In genomic region chr12:56020437-56021189, GRCh38 we compare ENCODE assay signal across 8 cellular contexts. TPM values are rescaled to one million over a fixed set of nuclear protein-coding genes. Genes with fewer than 3 reads are reported as not detected.
DNase-seq lines count a peak whose midpoint lies in the region; TF ChIP-seq lines count a peak whose summit lies in the region.

IKZF4 (plus strand) TSS chr12:56021043; CDS start chr12:56021494, 451 bp downstream.

- TF ChIP-seq CTCF in BJ (IDR thresholded peaks at IDR 0.05; ENCODE audit: insufficient read depth, low read depth, low read length), result no peak

- POLR2A ChIA-PET in BJ (lab: Charles Lee), result no interaction called here

- peak within 1 kb of the TSS; percentile 52 for H3K27ac ChIP-seq in substantia nigra (ENCODE audit: low read depth, low read length, poor library complexity, severe bottlenecking)

- CTCF ChIA-PET in BJ (lab: Yijun Ruan, JAX), result interaction anchor here (1.4 to 3.2 kb wide), 5 partner anchors 9 to 281 kb away, joined by 3 to 19 read pairs (median 5); partner anchors contain the start of gene SUOX

- H3K27me3 ChIP-seq in BJ (ENCODE audit: control insufficient read depth, insufficient read depth, low read length), result no peaks in the 10 kb centered on the region

- H3K4me3 ChIP-seq in BJ (ENCODE audit: low read depth, low read length), result peak within 1 kb of the TSS; percentile 23

- DNase-seq in BJ (ENCODE audit: low read depth) (no peak), NOMO-1 treated with DMSO at 0.1 percent for 48 hours (lab: John Stamatoyannopoulos, UW; ENCODE audit: unreplicated experiment) (peak; percentile 25), cerebellum (ENCODE audit: low spot score) (peak; percentile 45), left kidney (ENCODE audit: low read depth, low spot score) (peak; percentile 96), substantia nigra (lab: John Stamatoyannopoulos, UW) (peak in 26 of 49 donors; percentile 5 to 59 (median 23)), ACHN (no peak), NCI-H2081 treated with DMSO at 0.1 percent for 48 hours (lab: John Stamatoyannopoulos, UW) (no peak), cortex of kidney (lab: John Stamatoyannopoulos, UW) (no peak)

- no peaks in the 10 kb centered on the region; the same call in 1 of the 2 replicates for H3K36me3 ChIP-seq in BJ (ENCODE audit: control insufficient read depth, insufficient read depth, low read length)

- in situ Hi-C loops in ACHN (cut with HindIII; ENCODE audit: low pct_ligation_motif_present, low pct_unique_long_range_greater_than_20kb, low sequenced_read_pairs), result no loop called here

RNA-seq across cellular contexts. Expression of gene IKZF4, which starts in this region (rescaled TPM):
- 1.9 and 2.9 TPM in 2 replicates for polyA plus RNA-seq in BJ (2011; rRNA removed)
- polyA minus RNA-seq in BJ (2011; rRNA and poly(A)+ RNA removed), result 3.6 and 4.1 TPM in 2 replicates
- total RNA-seq in cerebellum, result 4.9 TPM

Comparison
In these comparisons a context has a peak if more than half of its experiments do, and no peak if none do; other contexts are left out.
1. DNase-seq: peak in NOMO-1 treated with DMSO at 0.1 percent for 48 hours (single experiment), cerebellum (single experiment), left kidney (single experiment) and substantia nigra (26 of 49); none in BJ (single experiment), ACHN (single experiment), NCI-H2081 treated with DMSO at 0.1 percent for 48 hours (single experiment) and cortex of kidney (single experiment).